ENCODE assay signal across 16 cellular contexts in genomic region chr19:45133661-45134060, GRCh38. TPM values are rescaled to one million over a fixed set of nuclear protein-coding genes. Genes with fewer than 3 reads are reported as not detected.
"Had no signal": no experiment of that assay in that cellular context is flagged by ENCODE, and none has a peak within 500 bp of the region (broad histone marks: within the 10 kb centered on the region; RNA-seq: fewer than 3 reads in every experiment).

No MANE protein-coding gene starts in this region.

- H3K9me3 Mint-ChIP-seq: activated naive CD8-positive, alpha-beta T cell treated with anti-CD3 and anti-CD28 coated beads for 36 hours; activated T-cell treated with anti-CD3 and anti-CD28 coated beads, Interleukin-2, amount 50 U/mL, for 4 hours; dendritic cell treated with granulocyte-macrophage colony-stimulating factor and Interleukin-4, amounts not matched to agents 40 ng/mL and 50 ng/mL, for 4 days; effector memory CD8-positive, alpha-beta T cell; naive thymus-derived CD8-positive, alpha-beta T cell; stimulated activated naive CD8-positive, alpha-beta T cell treated with anti-CD3 and anti-CD28 coated beads, Interleukin-15, amount 100 ng/mL, for 72 hours had no signal

- ATAC-seq: activated T-cell treated with anti-CD3 and anti-CD28 coated beads, Interleukin-2, amount 50 U/mL, for 4 hours; effector memory CD8-positive, alpha-beta T cell; naive thymus-derived CD8-positive, alpha-beta T cell; stimulated activated naive CD8-positive, alpha-beta T cell treated with anti-CD3 and anti-CD28 coated beads, Interleukin-15, amount 100 ng/mL, for 72 hours; T-helper 17 cell had no signal

- H3K4me3 Mint-ChIP-seq: activated naive CD8-positive, alpha-beta T cell treated with anti-CD3 and anti-CD28 coated beads for 36 hours; activated T-cell treated with anti-CD3 and anti-CD28 coated beads, Interleukin-2, amount 50 U/mL, for 4 hours; dendritic cell treated with granulocyte-macrophage colony-stimulating factor and Interleukin-4, amounts not matched to agents 40 ng/mL and 50 ng/mL, for 4 days; effector memory CD8-positive, alpha-beta T cell; naive thymus-derived CD8-positive, alpha-beta T cell; stimulated activated naive CD8-positive, alpha-beta T cell treated with anti-CD3 and anti-CD28 coated beads, Interleukin-15, amount 100 ng/mL, for 72 hours had no signal

- DNase-seq: activated CD4-positive, alpha-beta T cell treated with anti-CD3 and anti-CD28 coated beads, Interleukin-2, amount 50 U/mL, for 4 hours; activated CD4-positive, CD25-positive, alpha-beta regulatory T cell; activated gamma-delta T cell treated with Interleukin-2 at 50 U/mL for 16 hours; activated naive CD8-positive, alpha-beta T cell treated with anti-CD3 and anti-CD28 coated beads for 36 hours; activated T-cell treated with anti-CD3 and anti-CD28 coated beads, Interleukin-2, amount 50 U/mL, for 4 hours; cerebellar nuclear complex; effector memory CD8-positive, alpha-beta T cell; hypothalamus; naive thymus-derived CD8-positive, alpha-beta T cell; ovary; sigmoid colon; stimulated activated naive CD8-positive, alpha-beta T cell treated with anti-CD3 and anti-CD28 coated beads, Interleukin-15, amount 100 ng/mL, for 72 hours; T-helper 17 cell; testis had no signal

- H3K27me3 Mint-ChIP-seq: activated naive CD8-positive, alpha-beta T cell treated with anti-CD3 and anti-CD28 coated beads for 36 hours; dendritic cell treated with granulocyte-macrophage colony-stimulating factor and Interleukin-4, amounts not matched to agents 40 ng/mL and 50 ng/mL, for 4 days; effector memory CD8-positive, alpha-beta T cell; naive thymus-derived CD8-positive, alpha-beta T cell; stimulated activated naive CD8-positive, alpha-beta T cell treated with anti-CD3 and anti-CD28 coated beads, Interleukin-15, amount 100 ng/mL, for 72 hours; T-helper 17 cell had no signal

- H3K27ac Mint-ChIP-seq: activated naive CD8-positive, alpha-beta T cell treated with anti-CD3 and anti-CD28 coated beads for 36 hours; dendritic cell treated with granulocyte-macrophage colony-stimulating factor and Interleukin-4, amounts not matched to agents 40 ng/mL and 50 ng/mL, for 4 days; T-helper 17 cell had no signal

- H3K36me3 Mint-ChIP-seq: activated naive CD8-positive, alpha-beta T cell treated with anti-CD3 and anti-CD28 coated beads for 36 hours had no signal

RNA-seq across cellular contexts. Expression of gene NKPD1, which starts 27.1 kb away (rescaled TPM):
- total RNA-seq: epithelial cell of proximal tubule had no signal
